In the genomic region with DNA sequence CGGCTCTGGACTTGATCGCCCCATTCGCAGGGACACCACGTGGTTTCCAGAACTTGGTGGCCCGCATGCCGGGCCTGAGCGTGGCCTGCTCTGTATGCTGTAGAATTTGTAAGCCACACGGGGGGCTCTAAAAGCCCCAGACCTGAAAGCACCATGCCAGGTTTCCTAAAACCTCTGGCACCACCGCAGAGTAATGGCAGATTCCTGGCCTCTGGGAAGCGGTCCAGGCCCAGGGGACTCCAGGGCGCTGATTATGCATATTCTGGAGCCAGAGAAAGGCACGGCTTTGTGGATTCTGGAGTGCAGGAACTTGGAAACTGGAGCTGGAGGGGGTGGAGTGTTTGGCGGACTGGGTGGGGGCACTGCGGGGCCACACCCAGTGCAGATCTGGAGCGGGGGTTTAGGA, we compare ENCODE assay signal across 17 cellular contexts. TPM values are rescaled to one million over a fixed set of nuclear protein-coding genes. Genes with fewer than 3 reads are reported as not detected.
DNase-seq lines count a peak whose midpoint lies in the region; ATAC-seq and TF ChIP-seq lines count a peak whose summit lies in the region.
"Had no signal": no experiment of that assay in that cellular context is flagged by ENCODE, and none has a peak within 500 bp of the region (broad histone marks: within the 10 kb centered on the region; RNA-seq: fewer than 3 reads in every experiment).

No MANE protein-coding gene starts in this region.

- H3K27me3 ChIP-seq in left ventricle myocardium inferior (ENCODE audit: low read depth) (no peaks in the 10 kb centered on the region), esophagus muscularis mucosa (no peaks in the 10 kb centered on the region), sigmoid colon (no peaks in the 10 kb centered on the region)

- no peak for TF ChIP-seq CTCF in left ventricle myocardium inferior (IDR thresholded peaks at IDR 0.05; ENCODE audit: borderline replicate concordance)
- no peak for TF ChIP-seq CTCF in esophagus muscularis mucosa (IDR thresholded peaks at IDR 0.05)
- TF ChIP-seq CTCF in sigmoid colon (IDR thresholded peaks at IDR 0.05): no peak

- H3K4me1 ChIP-seq in left ventricle myocardium inferior (peaks cover 73% of the 10 kb centered on the region), esophagus muscularis mucosa (peaks cover 41 to 52% (median 49%) of the 10 kb centered on the region in 4 donors), sigmoid colon (peaks cover 0 to 39% (median 36%) of the 10 kb centered on the region in 4 donors)

- DNase-seq in left ventricle myocardium inferior: no peak
- no peak for DNase-seq in Right ventricle myocardium inferior (ENCODE audit: missing footprints)
- no peak for DNase-seq in esophagus muscularis mucosa (ENCODE audit: extremely low spot score)
- DNase-seq in sigmoid colon: peak; percentile 63
- DNase-seq in T-helper 2 cell: no peak
- no peak for DNase-seq in NCI-H1417 (lab: John Stamatoyannopoulos, UW)
- DNase-seq in NCI-H2029 treated with DMSO at 0.1 percent for 48 hours (lab: John Stamatoyannopoulos, UW): no peak
- no peak for DNase-seq in activated effector memory CD4-positive, alpha-beta T cell treated with anti-CD3 and anti-CD28 coated beads, Interleukin-2, amount 50 U/mL, for 16 hours
- DNase-seq: central memory CD4-positive, alpha-beta T cell; effector memory CD8-positive, alpha-beta T cell; mammary epithelial cell; naive B cell had no signal

- H3K27ac ChIP-seq in left ventricle myocardium inferior (replicated peaks) (peak overlapping the region; percentile 94), esophagus muscularis mucosa (replicated peaks in 1 of 4) (peak overlapping the region in 3 of 4 donors; percentile 17 to 93 (median 93)), sigmoid colon (peak overlapping the region in 3 of 4 donors; percentile 91 to 98 (median 97))

- TF ChIP-seq POLR2A in esophagus muscularis mucosa (IDR thresholded peaks at IDR 0.05; ENCODE audit: low read depth) (no peak), sigmoid colon (IDR thresholded peaks at IDR 0.05) (no peak)

- TF ChIP-seq EP300 in esophagus muscularis mucosa (IDR thresholded peaks at IDR 0.05) (no peak), sigmoid colon (IDR thresholded peaks at IDR 0.05) (no peak)

- 55% methylated on average over 5 of the region's 15 CpGs for WGBS in esophagus muscularis mucosa
- WGBS in sigmoid colon, 2 donors: 90 to 93% methylated on average over 15 of the region's 15 CpGs

- intact Hi-C loops in left ventricle myocardium inferior (cut with micrococcal nuclease) (no loop called here), Right ventricle myocardium inferior (cut with DNase I) (no loop called here), esophagus muscularis mucosa (cut with DNase I) (loop anchor here (5.0 kb wide), 1 partner anchor 97 kb away; a partner anchor contains a TSS), sigmoid colon (cut with DNase I) (loop anchor here (10.0 kb wide), 1 partner anchor 334 kb away; a partner anchor contains a TSS)

- H3K36me3 ChIP-seq in left ventricle myocardium inferior (peaks cover 68% of the 10 kb centered on the region), esophagus muscularis mucosa (peaks cover 26 to 81% (median 70%) of the 10 kb centered on the region in 4 donors), sigmoid colon (peaks cover 14 to 67% (median 32%) of the 10 kb centered on the region in 4 donors)

- no peak overlapping the region for H3K4me3 ChIP-seq in left ventricle myocardium inferior
- H3K4me3 ChIP-seq in esophagus muscularis mucosa: no peak overlapping the region
- H3K4me3 ChIP-seq in sigmoid colon: no peak overlapping the region
- H3K4me3 ChIP-seq: smooth muscle cell had no signal

- H3K9me3 ChIP-seq in left ventricle myocardium inferior (replicated peaks) (no peaks in the 10 kb centered on the region), esophagus muscularis mucosa (no peaks in the 10 kb centered on the region), sigmoid colon (no peaks in the 10 kb centered on the region)

- ATAC-seq in Right ventricle myocardium inferior: no peak
- ATAC-seq: effector memory CD8-positive, alpha-beta T cell had no signal

RNA-seq across cellular contexts. Expression of a gene that starts 3.7 kb away (rescaled TPM):
- 834 TPM for total RNA-seq in left ventricle myocardium inferior
- total RNA-seq in Right ventricle myocardium inferior: 1,007 TPM
- 1,000 to 10,000 TPM; 3,246 to 4,339 (median 3,896) TPM for total RNA-seq in esophagus muscularis mucosa
- 1,000 to 10,000 TPM; 2,871 to 3,975 (median 3,459) TPM for total RNA-seq in sigmoid colon
- polyA plus RNA-seq in sigmoid colon: 1,000 to 10,000 TPM; 2,999 to 9,923 (median 8,398) TPM

RNA-seq across cellular contexts. Expression of a gene that starts 14.1 kb away (rescaled TPM):
- 25.5 TPM for total RNA-seq in left ventricle myocardium inferior
- 22.4 TPM for total RNA-seq in Right ventricle myocardium inferior
- total RNA-seq in esophagus muscularis mucosa: 10 to 100 TPM; 39.0 to 50.4 (median 42.3) TPM
- 10 to 100 TPM; 17.9 to 61.5 (median 30.9) TPM for total RNA-seq in sigmoid colon
- polyA plus RNA-seq in sigmoid colon: 100 to 1,000 TPM; 130 to 216 (median 198) TPM

RNA-seq across cellular contexts. Expression of a gene that starts 24.3 kb away (rescaled TPM):
- total RNA-seq in left ventricle myocardium inferior (138 TPM), Right ventricle myocardium inferior (99.1 TPM), esophagus muscularis mucosa (10 to 100 TPM; 33.3 to 39.3 (median 37.3) TPM), sigmoid colon (10 to 100 TPM; 11.7 to 19.4 (median 17.8) TPM)
- 10 to 100 TPM; 14.4 to 32.7 (median 14.8) TPM for polyA plus RNA-seq in sigmoid colon

RNA-seq across cellular contexts. Expression of a gene that starts 24.9 kb away (rescaled TPM):
- total RNA-seq in left ventricle myocardium inferior (44.4 TPM), Right ventricle myocardium inferior (46.8 TPM), esophagus muscularis mucosa (100 to 1,000 TPM in 2 of 4 donors, 10 to 100 TPM in 2; 72.7 to 113 (median 97.6) TPM), sigmoid colon (10 to 100 TPM; 49.3 to 82.3 (median 64.0) TPM)
- 10 to 100 TPM; 36.6 to 98.8 (median 55.9) TPM for polyA plus RNA-seq in sigmoid colon

RNA-seq across cellular contexts. Expression of a gene that starts 35.3 kb away (rescaled TPM):
- total RNA-seq in left ventricle myocardium inferior (not detected), Right ventricle myocardium inferior (not detected), esophagus muscularis mucosa (under 1 TPM in 1 of 4 donors, not detected in 3; 0.57 TPM), sigmoid colon (not detected)
- under 1 TPM in 1 of 3 donors, not detected in 2; 0.16 TPM for polyA plus RNA-seq in sigmoid colon
- total RNA-seq: activated T-helper 2 cell treated with anti-CD3 and anti-CD28 coated beads, Interferon-gamma antibody, Interleukin-2, Interleukin-4, amounts not matched to agents 10 μg/mL and 5 μg/mL and 100 μg/mL, durations not matched to agents 14 hours and 24 hours and 36 hours; Daoy; fibroblast of villous mesenchyme; H7 had no signal

Comparison
In these comparisons a context has a peak if more than half of its experiments do, and no peak if none do; other contexts are left out.
1. intact Hi-C loops: an anchor here in esophagus muscularis mucosa (5.0 kb wide) and sigmoid colon (10.0 kb wide); none called in left ventricle myocardium inferior and Right ventricle myocardium inferior.